ENCODE assay signal across 12 cellular contexts in genomic region chr9:124008855-124009834, GRCh38. TPM values are rescaled to one million over a fixed set of nuclear protein-coding genes. Genes with fewer than 3 reads are reported as not detected.
DNase-seq lines count a peak whose midpoint lies in the region; ATAC-seq lines count a peak whose summit lies in the region.
"Had no signal": no experiment of that assay in that cellular context is flagged by ENCODE, and none has a peak within 500 bp of the region (broad histone marks: within the 10 kb centered on the region; RNA-seq: fewer than 3 reads in every experiment).

No MANE protein-coding gene starts in this region.

- H3K27me3 ChIP-seq in neuron (ENCODE audit: insufficient read depth, low read length): peaks cover 89% of the 10 kb centered on the region

- peak overlapping the region; percentile 8 for H3K4me3 Mint-ChIP-seq in activated naive CD8-positive, alpha-beta T cell treated with anti-CD3 and anti-CD28 coated beads, Interleukin-2, amount 50 U/mL, for 24 hours

- no peak overlapping the region for H2AFZ ChIP-seq in neuron (ENCODE audit: low read depth, low read length)
- H2AFZ ChIP-seq: parathyroid adenoma had no signal

- H3K36me3 ChIP-seq in neuron (ENCODE audit: insufficient read depth, low read length): no peaks in the 10 kb centered on the region

- no peaks in the 10 kb centered on the region for H3K9me3 Mint-ChIP-seq in activated naive CD8-positive, alpha-beta T cell treated with anti-CD3 and anti-CD28 coated beads, Interleukin-2, amount 50 U/mL, for 24 hours

- DNase-seq in SHP77 (lab: John Stamatoyannopoulos, UW): peak; percentile 50 to 73
- no peak for DNase-seq in SHP77 treated with DMSO at 0.1 percent for 48 hours (lab: John Stamatoyannopoulos, UW)
- DNase-seq in Jurkat, Clone E6-1 (ENCODE audit: low read depth, low spot score): no peak
- DNase-seq in activated naive CD8-positive, alpha-beta T cell treated with anti-CD3 and anti-CD28 coated beads, Interleukin-2, amount 50 U/mL, for 24 hours: no peak
- DNase-seq in inferior parietal cortex (ENCODE audit: extremely low spot score): no peak
- DNase-seq in iPS-NIHi7 (ENCODE audit: extremely low spot score): no peak
- DNase-seq: activated CD4-positive, alpha-beta T cell treated with anti-CD3 and anti-CD28 coated beads, Interleukin-2, amount 50 U/mL, for 48 hours; stimulated activated naive CD4-positive, alpha-beta T cell had no signal

- no peak for ATAC-seq in activated naive CD8-positive, alpha-beta T cell treated with anti-CD3 and anti-CD28 coated beads, Interleukin-2, amount 50 U/mL, for 24 hours
- ATAC-seq in GM19351 (IDR thresholded peaks at IDR 0.05; ENCODE audit: unreplicated experiment): no peak
- ATAC-seq: esophagus mucosa had no signal

- peaks cover 32% of the 10 kb centered on the region for H3K4me1 Mint-ChIP-seq in activated naive CD8-positive, alpha-beta T cell treated with anti-CD3 and anti-CD28 coated beads, Interleukin-2, amount 50 U/mL, for 24 hours

- H3K27ac Mint-ChIP-seq in activated naive CD8-positive, alpha-beta T cell treated with anti-CD3 and anti-CD28 coated beads, Interleukin-2, amount 50 U/mL, for 24 hours: peak overlapping the region; percentile 29

- H3K36me3 Mint-ChIP-seq in activated naive CD8-positive, alpha-beta T cell treated with anti-CD3 and anti-CD28 coated beads, Interleukin-2, amount 50 U/mL, for 24 hours (ENCODE audit: low read depth): no peaks in the 10 kb centered on the region

- peaks cover 36% of the 10 kb centered on the region for H3K4me1 ChIP-seq in neuron (ENCODE audit: insufficient read depth, low read length)
- H3K4me1 ChIP-seq: parathyroid adenoma had no signal

- no peaks in the 10 kb centered on the region for H3K9me3 ChIP-seq in neuron (ENCODE audit: low read length)

- H3K27me3 Mint-ChIP-seq in activated naive CD8-positive, alpha-beta T cell treated with anti-CD3 and anti-CD28 coated beads, Interleukin-2, amount 50 U/mL, for 24 hours: peaks cover 80% of the 10 kb centered on the region

- H3K4me3 ChIP-seq in Jurkat, Clone E6-1 (ENCODE audit: low read length): peak overlapping the region; percentile 24
- H3K4me3 ChIP-seq in neuron (ENCODE audit: low read length): peak overlapping the region; percentile 14

RNA-seq across cellular contexts. Expression of gene LHX2, which starts 2.4 kb away (rescaled TPM):
- polyA plus RNA-seq in Jurkat, Clone E6-1 (2012; ENCODE audit: insufficient read depth, insufficient read length): 1.4 TPM

Comparison
In these comparisons a context has a peak if more than half of its experiments do, and no peak if none do; other contexts are left out.
1. DNase-seq: peak in SHP77 (2 of 2); none in SHP77 treated with DMSO at 0.1 percent for 48 hours (single experiment), Jurkat, Clone E6-1 (single experiment), activated naive CD8-positive, alpha-beta T cell treated with anti-CD3 and anti-CD28 coated beads, Interleukin-2, amount 50 U/mL, for 24 hours (single experiment), inferior parietal cortex (single experiment) and iPS-NIHi7 (single experiment).